8 cellular contexts compared by ENCODE assay signal in genomic region chr11:69884751-69885150, GRCh38.
"Had no signal": no experiment of that assay in that cellular context is flagged by ENCODE, and none has a peak within 500 bp of the region (broad histone marks: within the 10 kb centered on the region; RNA-seq: fewer than 3 reads in every experiment).

No MANE protein-coding gene starts in this region.

- FAIRE-seq: HTR-8/SVneo, K562 had no signal

- H3K4me3 ChIP-seq: GM23338, HAP-1, K562 had no signal

- H3K4me3 Mint-ChIP-seq: GM23338, HFFc6 had no signal

- H3K36me3 ChIP-seq: HAP-1 had no signal

- H2AFZ ChIP-seq: GM23338 had no signal

- H3K27ac Mint-ChIP-seq: GM23338, HFFc6 had no signal

- H3K9me3 ChIP-seq: HAP-1 had no signal

- ATAC-seq: GM23338, HCT116, K562 had no signal

- DNase-seq: H7, HFFc6, IMR-90 had no signal

- H3K9me3 Mint-ChIP-seq: GM23338, HFFc6 had no signal

- H3K4me2 ChIP-seq: GM23338 had no signal
